9 cellular contexts compared by ENCODE assay signal in the genomic region with DNA sequence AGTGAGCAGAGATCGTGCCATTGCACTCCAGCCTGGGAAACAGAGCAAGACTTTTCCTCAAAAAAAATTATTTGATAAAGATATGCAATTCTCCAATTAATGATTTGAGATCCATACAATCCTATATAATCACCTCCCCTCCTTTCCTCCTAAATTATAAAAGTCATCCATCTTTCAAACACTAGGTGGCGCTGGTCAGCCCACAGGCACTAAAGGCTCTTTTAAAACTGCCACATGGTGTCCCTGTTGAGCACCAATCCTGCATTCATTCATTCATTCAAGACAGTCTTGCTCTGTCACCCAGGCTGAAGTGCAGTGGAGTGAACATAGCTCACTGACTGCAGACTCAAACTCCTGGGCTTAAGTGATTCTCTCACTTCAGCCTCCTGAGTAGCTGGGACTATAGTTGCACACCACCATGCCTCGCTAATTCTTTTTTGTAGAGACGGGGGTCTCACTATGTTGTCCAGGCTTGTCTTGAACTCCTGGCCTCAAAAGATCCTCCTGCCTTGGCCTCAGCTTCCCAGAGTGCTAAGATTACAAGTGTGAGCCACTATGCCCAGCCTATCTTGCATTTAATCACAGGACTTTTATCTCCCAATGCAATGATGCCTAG. TPM values are rescaled to one million over a fixed set of nuclear protein-coding genes. Genes with fewer than 3 reads are reported as not detected.
DNase-seq lines count a peak whose midpoint lies in the region; ATAC-seq, FAIRE-seq and TF ChIP-seq lines count a peak whose summit lies in the region.
"Had no signal": no experiment of that assay in that cellular context is flagged by ENCODE, and none has a peak within 500 bp of the region (broad histone marks: within the 10 kb centered on the region; RNA-seq: fewer than 3 reads in every experiment).

No MANE protein-coding gene starts in this region.

- H3K36me3 ChIP-seq in BE2C (no peaks in the 10 kb centered on the region), Panc1 (ENCODE audit: control insufficient read depth, insufficient read depth, low read length) (no peaks in the 10 kb centered on the region)

- no TSS peak for BruUV-seq in Panc1 (replicated peaks; lab: Mats Ljungman, UMichigan)

- peak; percentile 96 for TF ChIP-seq CTCF in BE2C (IDR thresholded peaks at IDR 0.05; ENCODE audit: low read depth, low read length)
- TF ChIP-seq CTCF in Panc1 (IDR thresholded peaks at IDR 0.05), result peak; percentile 94
- TF ChIP-seq CTCF in astrocyte of the cerebellum (IDR thresholded peaks at IDR 0.05; ENCODE audit: low read depth, low read length, missing control alignments), result peak; percentile 82

- H3K27me3 ChIP-seq in BE2C (no peaks in the 10 kb centered on the region), Panc1 (ENCODE audit: control insufficient read depth, insufficient read depth, low read length) (no peaks in the 10 kb centered on the region)

- H3K4me3 ChIP-seq in BE2C (ENCODE audit: low read depth, low read length) (no peak overlapping the region), Panc1 (ENCODE audit: low read depth in 2 of 2, low read length in 2 of 2) (no peak overlapping the region), astrocyte of the cerebellum (ENCODE audit: low read depth, low read length) (no peak overlapping the region)

- no peak overlapping the region for H3K27ac ChIP-seq in Panc1 (ENCODE audit: low read length)

- POLR2A ChIA-PET in Panc1 (lab: Charles Lee), result interaction anchor here (0.6 kb wide), 1 partner anchor 111 kb away, joined by 3 read pairs; no protein-coding TSS in a partner anchor

- peak; percentile 76 for ATAC-seq in HG03469 (IDR thresholded peaks at IDR 0.05; ENCODE audit: unreplicated experiment)
- ATAC-seq in Panc1, result peak; percentile 9; the same call in 1 of the 2 replicates
- ATAC-seq in stimulated activated naive CD8-positive, alpha-beta T cell treated with anti-CD3 and anti-CD28 coated beads, Interleukin-15, Interleukin-2, amounts not matched to agents 100 U/mL and 50 U/mL, for 24 hours, result peak; percentile 37

- intact Hi-C loops in Panc1 (cut with micrococcal nuclease; ENCODE audit: unreplicated experiment) (no loop called here), posterior vena cava (cut with DNase I) (no loop called here)

- in situ Hi-C loops in Panc1 (cut with HindIII; ENCODE audit: low pct_unique_long_range_greater_than_20kb, low sequenced_read_pairs) (no loop called here), astrocyte of the cerebellum (cut with HindIII; ENCODE audit: low sequenced_read_pairs) (no loop called here)

- peak; percentile 14 for FAIRE-seq in GM12892 (lab: Jason Lieb, UNC)

- H3K4me1 ChIP-seq in BE2C (no peaks in the 10 kb centered on the region), Panc1 (ENCODE audit: control insufficient read depth, insufficient read depth, low read length) (peaks cover 11% of the 10 kb centered on the region)

- no peaks in the 10 kb centered on the region for H3K9me3 ChIP-seq in BE2C
- H3K9me3 ChIP-seq in Panc1 (ENCODE audit: control insufficient read depth, insufficient read depth, low read depth, low read length), result no peaks in the 10 kb centered on the region

- DNase-seq in BE2C, result peak; percentile 51
- DNase-seq in GM12892 (ENCODE audit: insufficient read length), result peak; percentile 32
- DNase-seq in Panc1 (ENCODE audit: low read depth, low spot score), result peak; percentile 18
- DNase-seq in astrocyte of the cerebellum (ENCODE audit: low read depth), result peak; percentile 6
- DNase-seq in iris pigment epithelial cell (ENCODE audit: low read depth), result peak; percentile 69
- peak; percentile 29 for DNase-seq in stimulated activated naive CD8-positive, alpha-beta T cell treated with anti-CD3 and anti-CD28 coated beads, Interleukin-15, Interleukin-2, amounts not matched to agents 100 U/mL and 50 U/mL, for 24 hours
- DNase-seq in posterior vena cava (ENCODE audit: low spot score), result no peak

- CTCF ChIA-PET in Panc1 (lab: Charles Lee), result no interaction called here

- no peak for TF ChIP-seq POLR2A in GM12892 (IDR thresholded peaks at IDR 0.05; ENCODE audit: low read depth, low read length)

RNA-seq across cellular contexts. Expression of a gene that starts 58.7 kb away (rescaled TPM):
- polyA plus RNA-seq in BE2C (2012; ENCODE audit: insufficient read depth, insufficient read length, low read depth), result 0.22 TPM
- polyA plus RNA-seq in GM12892 (2012; ENCODE audit: missing spikeins), result 0.30 TPM
- total RNA-seq in Panc1 (2021; ENCODE audit: unreplicated experiment) (12.3 TPM), posterior vena cava (1 to 10 TPM; 3.1 to 3.2 TPM)
- 13.8 TPM for polyA plus RNA-seq in Panc1 (2012; ENCODE audit: insufficient read length)
- total RNA-seq: T-helper 2 cell treated with Interferon-gamma antibody and Interleukin-4, amounts not matched to agents 100 ng/mL and 5 ng/mL, for 36 hours had no signal

Comparison
In these comparisons a context has a peak if more than half of its experiments do, and no peak if none do; other contexts are left out.
1. ATAC-seq: peak in every context shown above with its lines; median percentile 76 in HG03469; 37 in stimulated activated naive CD8-positive, alpha-beta T cell treated with anti-CD3 and anti-CD28 coated beads, Interleukin-15, Interleukin-2, amounts not matched to agents 100 U/mL and 50 U/mL, for 24 hours; 9 in Panc1.